In genomic region chr18:66792466-66792865, GRCh38 we compare ENCODE assay signal across 29 cellular contexts.
DNase-seq lines count a peak whose midpoint lies in the region; ATAC-seq, FAIRE-seq and TF ChIP-seq lines count a peak whose summit lies in the region.
"Had no signal": no experiment of that assay in that cellular context is flagged by ENCODE, and none has a peak within 500 bp of the region (broad histone marks: within the 10 kb centered on the region; RNA-seq: fewer than 3 reads in every experiment).

No MANE protein-coding gene starts in this region.

- peaks cover 22% of the 10 kb centered on the region for H3K4me1 Mint-ChIP-seq in endodermal cell
- H3K4me1 Mint-ChIP-seq: activated CD4-positive, alpha-beta T cell treated with anti-CD3 and anti-CD28 coated beads, Interleukin-2, amount 10 ng/mL, durations not matched to agents 24 days and 14 days; activated naive CD4-positive, alpha-beta T cell treated with anti-CD3 and anti-CD28 coated beads, Interleukin-2, amount 10 ng/mL, durations not matched to agents 7 days and 5 days; memory B cell had no signal

- peak overlapping the region; percentile 4 for H3K27ac Mint-ChIP-seq in endodermal cell
- H3K27ac Mint-ChIP-seq: activated CD4-positive, alpha-beta T cell treated with anti-CD3 and anti-CD28 coated beads, Interleukin-2, amount 10 ng/mL, durations not matched to agents 24 days and 14 days; activated naive CD4-positive, alpha-beta T cell treated with anti-CD3 and anti-CD28 coated beads, Interleukin-2, amount 10 ng/mL, durations not matched to agents 7 days and 5 days; activated T-cell treated with anti-CD3 and anti-CD28 coated beads, Interleukin-2, amount 50 U/mL, for 72 hours; CD8-positive, alpha-beta T cell; memory B cell had no signal

- no peaks in the 10 kb centered on the region for H3K36me3 Mint-ChIP-seq in endodermal cell (ENCODE audit: low read depth)
- H3K36me3 Mint-ChIP-seq: activated naive CD4-positive, alpha-beta T cell treated with anti-CD3 and anti-CD28 coated beads, Interleukin-2, amount 10 ng/mL, durations not matched to agents 7 days and 5 days; CD8-positive, alpha-beta T cell; memory B cell had no signal

- FAIRE-seq in D721Med (lab: Jason Lieb, UNC): peak; percentile 100
- FAIRE-seq: A549, H54, kidney had no signal

- no peak overlapping the region for H3K4me3 ChIP-seq in RWPE2 (ENCODE audit: severe bottlenecking)
- no peak overlapping the region for H3K4me3 ChIP-seq in endodermal cell (ENCODE audit: low read length)
- H3K4me3 ChIP-seq in kidney epithelial cell (ENCODE audit: low read depth, low read length): no peak overlapping the region
- H3K4me3 ChIP-seq: A549, upper lobe of left lung had no signal

- no peaks in the 10 kb centered on the region for H3K9me3 Mint-ChIP-seq in endodermal cell
- H3K9me3 Mint-ChIP-seq: activated CD4-positive, alpha-beta T cell treated with anti-CD3 and anti-CD28 coated beads, Interleukin-2, amount 10 ng/mL, durations not matched to agents 24 days and 14 days; activated naive CD4-positive, alpha-beta T cell treated with anti-CD3 and anti-CD28 coated beads, Interleukin-2, amount 10 ng/mL, durations not matched to agents 7 days and 5 days; activated T-cell treated with anti-CD3 and anti-CD28 coated beads, Interleukin-2, amount 50 U/mL, for 72 hours had no signal

- no peaks in the 10 kb centered on the region for H3K27me3 Mint-ChIP-seq in endodermal cell (ENCODE audit: insufficient read depth)
- H3K27me3 Mint-ChIP-seq: activated CD4-positive, alpha-beta T cell treated with anti-CD3 and anti-CD28 coated beads, Interleukin-2, amount 10 ng/mL, durations not matched to agents 24 days and 14 days; activated naive CD4-positive, alpha-beta T cell treated with anti-CD3 and anti-CD28 coated beads, Interleukin-2, amount 10 ng/mL, durations not matched to agents 7 days and 5 days; memory B cell had no signal

- no peak for DNase-seq in D721Med (ENCODE audit: insufficient read length, low spot score)
- no peak for DNase-seq in RWPE2 (ENCODE audit: low spot score)
- DNase-seq in endodermal cell: no peak
- DNase-seq in kidney epithelial cell (ENCODE audit: low read depth): peak; percentile 4
- no peak for DNase-seq in NCI-H510A treated with DMSO at 0.1 percent for 48 hours (lab: John Stamatoyannopoulos, UW)
- no peak for DNase-seq in NCI-H345 treated with DMSO at 0.1 percent for 48 hours (lab: John Stamatoyannopoulos, UW; ENCODE audit: unreplicated experiment)
- no peak for DNase-seq in medulla oblongata (ENCODE audit: extremely low spot score)
- DNase-seq: activated CD4-positive, alpha-beta T cell treated with anti-CD3 and anti-CD28 coated beads, Interleukin-2, amount 10 ng/mL, durations not matched to agents 24 days and 14 days; activated naive CD4-positive, alpha-beta T cell treated with anti-CD3 and anti-CD28 coated beads, Interleukin-2, amount 10 ng/mL, durations not matched to agents 7 days and 5 days; activated T-cell treated with anti-CD3 and anti-CD28 coated beads, Interleukin-2, amount 50 U/mL, for 72 hours; amygdala; CD8-positive, alpha-beta T cell; central memory CD4-positive, alpha-beta T cell; DMS53; foreskin melanocyte; hippocampal formation; KG1; kidney; NCI-H1436; NCI-H526; nucleus accumbens; T-helper 2 cell; upper lobe of left lung had no signal

- no peak overlapping the region for H3K4me3 Mint-ChIP-seq in endodermal cell
- H3K4me3 Mint-ChIP-seq: activated CD4-positive, alpha-beta T cell treated with anti-CD3 and anti-CD28 coated beads, Interleukin-2, amount 10 ng/mL, durations not matched to agents 24 days and 14 days; activated naive CD4-positive, alpha-beta T cell treated with anti-CD3 and anti-CD28 coated beads, Interleukin-2, amount 10 ng/mL, durations not matched to agents 7 days and 5 days; activated T-cell treated with anti-CD3 and anti-CD28 coated beads, Interleukin-2, amount 50 U/mL, for 72 hours; CD8-positive, alpha-beta T cell; memory B cell had no signal

- TF ChIP-seq CTCF in D721Med (IDR thresholded peaks at IDR 0.05; ENCODE audit: insufficient read depth, missing control alignments) (no peak), RWPE2 (IDR thresholded peaks at IDR 0.05; ENCODE audit: poor library complexity, severe bottlenecking) (no peak), endodermal cell (conservative IDR thresholded peaks at IDR 0.05) (no peak), kidney epithelial cell (IDR thresholded peaks at IDR 0.05; ENCODE audit: insufficient read depth, low read length, poor library complexity, severe bottlenecking) (no peak)

- peak overlapping the region; percentile 13 for H3K27ac ChIP-seq in RWPE2 (ENCODE audit: poor library complexity, severe bottlenecking)
- no peak overlapping the region for H3K27ac ChIP-seq in endodermal cell (ENCODE audit: low read depth, low read length)
- H3K27ac ChIP-seq: A549, RWPE1, upper lobe of left lung had no signal

- 71 to 79% methylated on average over 2 to 3 of the region's 3 CpGs for WGBS in endodermal cell (ENCODE audit: insufficient coverage in 1 of 2, insufficient read length in 1 of 2), 2 experiments

- H3K27me3 ChIP-seq in RWPE2 (ENCODE audit: insufficient read depth, poor library complexity, severe bottlenecking) (no peaks in the 10 kb centered on the region), endodermal cell (ENCODE audit: control insufficient read depth, insufficient read depth, low read length, poor library complexity, severe bottlenecking) (no peaks in the 10 kb centered on the region), kidney epithelial cell (ENCODE audit: control insufficient read depth, insufficient read depth, low read length) (no peaks in the 10 kb centered on the region)
- H3K27me3 ChIP-seq: upper lobe of left lung had no signal

- H3K36me3 ChIP-seq in RWPE2 (ENCODE audit: low read depth): no peaks in the 10 kb centered on the region
- no peaks in the 10 kb centered on the region for H3K36me3 ChIP-seq in endodermal cell (ENCODE audit: control insufficient read depth, insufficient read depth, low read length)
- no peaks in the 10 kb centered on the region for H3K36me3 ChIP-seq in kidney epithelial cell (ENCODE audit: control insufficient read depth, insufficient read depth, low read length)
- H3K36me3 ChIP-seq: upper lobe of left lung had no signal

- peaks cover 16% of the 10 kb centered on the region for H3K4me1 ChIP-seq in RWPE2 (ENCODE audit: insufficient read depth, poor library complexity, severe bottlenecking)
- peaks cover 15% of the 10 kb centered on the region for H3K4me1 ChIP-seq in endodermal cell (ENCODE audit: control insufficient read depth, insufficient read depth, low read length)
- H3K4me1 ChIP-seq: A549, upper lobe of left lung had no signal

- ATAC-seq in RWPE2 (ENCODE audit: low read depth) (peak; percentile 85), GM18867 (IDR thresholded peaks at IDR 0.05; ENCODE audit: unreplicated experiment) (no peak)
- ATAC-seq: A549; activated T-cell treated with anti-CD3 and anti-CD28 coated beads, Interleukin-2, amount 50 U/mL, for 72 hours; CD8-positive, alpha-beta T cell; SK-N-SH treated with all-trans-retinoic acid at 6 μM for 48 hours had no signal

- no peaks in the 10 kb centered on the region for H3K9me3 ChIP-seq in RWPE2 (ENCODE audit: severe bottlenecking)
- no peaks in the 10 kb centered on the region for H3K9me3 ChIP-seq in endodermal cell (ENCODE audit: control insufficient read depth, low read length)
- H3K9me3 ChIP-seq: A549, upper lobe of left lung had no signal

- H3K9ac ChIP-seq in endodermal cell (ENCODE audit: extremely low read depth, low read length, poor library complexity, severe bottlenecking): no peak overlapping the region
